Comparison of ENCODE assay signal across 14 cellular contexts in genomic region chr17:16377804-16378400, GRCh38. TPM values are rescaled to one million over a fixed set of nuclear protein-coding genes. Genes with fewer than 3 reads are reported as not detected.
A peak's percentile ranks its signal among the peaks of the same experiment; 100 is the strongest.
DNase-seq lines count a peak whose midpoint lies in the region; FAIRE-seq and TF ChIP-seq lines count a peak whose summit lies in the region.
"Had no signal": no experiment of that assay in that cellular context is flagged by ENCODE, and none has a peak within 500 bp of the region (broad histone marks: within the 10 kb centered on the region; RNA-seq: fewer than 3 reads in every experiment).

No MANE protein-coding gene starts in this region.

- H3K27me3 ChIP-seq in keratinocyte (ENCODE audit: control insufficient read depth, extremely low read depth, insufficient read depth, low read length) (no peaks in the 10 kb centered on the region), uterus (no peaks in the 10 kb centered on the region), A673 (replicated peaks; ENCODE audit: insufficient read depth, low read depth, low read length, poor library complexity) (no peaks in the 10 kb centered on the region)
- H3K27me3 ChIP-seq: right atrium auricular region had no signal

- H3K9me1 ChIP-seq in keratinocyte (ENCODE audit: control insufficient read depth, extremely low read depth, insufficient read depth, low read length) = no peaks in the 10 kb centered on the region

- H3K27ac ChIP-seq in keratinocyte (ENCODE audit: control insufficient read depth, insufficient read depth, low read length) (peak overlapping the region; percentile 77), skin epidermis (peak overlapping the region in 18 of 21 experiments; percentile 22 to 98 (median 78)), uterus (no peak overlapping the region), A673 (ENCODE audit: low read depth, low read length, poor library complexity, severe bottlenecking) (no peak overlapping the region)
- H3K27ac ChIP-seq: right atrium auricular region had no signal

- DNase-seq in HFFc6 = peak; percentile 18
- DNase-seq in MCF 10A (ENCODE audit: unreplicated experiment) = peak; percentile 74
- DNase-seq in keratinocyte (ENCODE audit: low read depth, low spot score) = no peak
- no peak for DNase-seq in uterus
- DNase-seq in SW480 (ENCODE audit: low spot score) = no peak
- DNase-seq in A673 (ENCODE audit: low spot score) = no peak
- no peak for DNase-seq in activated CD4-positive, CD25-positive, alpha-beta regulatory T cell (lab: John Stamatoyannopoulos, UW)
- DNase-seq: activated naive CD4-positive, alpha-beta T cell; DMS 273 treated with DMSO at 0.1 percent for 48 hours; SHP77 had no signal

- H3K27ac Mint-ChIP-seq in HFFc6 (no peak overlapping the region), MCF 10A (ENCODE audit: low read depth, unreplicated experiment) (peak overlapping the region; percentile 78)

- H3K9me3 ChIP-seq in keratinocyte (ENCODE audit: control insufficient read depth, low read depth, low read length) (no peaks in the 10 kb centered on the region), uterus (no peaks in the 10 kb centered on the region), A673 (ENCODE audit: low read depth, low read length, poor library complexity, severe bottlenecking) (no peaks in the 10 kb centered on the region)
- H3K9me3 ChIP-seq: right atrium auricular region had no signal

- no peak for TF ChIP-seq CTCF in HFFc6 (IDR thresholded peaks at IDR 0.05)
- no peak for TF ChIP-seq CTCF in MCF 10A (IDR thresholded peaks at IDR 0.05; ENCODE audit: unreplicated experiment)
- no peak for TF ChIP-seq CTCF in keratinocyte (optimal IDR thresholded peaks at IDR 0.05 in 1 of 3, IDR thresholded peaks at IDR 0.05 in 1 of 3, conservative IDR thresholded peaks at IDR 0.05 in 1 of 3; ENCODE audit: extremely low read depth in 1 of 3, insufficient read depth in 2 of 3, low read length in 3 of 3)
- TF ChIP-seq CTCF in uterus (IDR thresholded peaks at IDR 0.05) = no peak
- TF ChIP-seq CTCF in A673 (conservative IDR thresholded peaks at IDR 0.05; ENCODE audit: low read depth, low read length) = no peak

- H3K4me1 ChIP-seq in keratinocyte (ENCODE audit: control insufficient read depth, extremely low read depth, insufficient read depth, low read length) = peaks cover 20% of the 10 kb centered on the region
- peaks cover 0 to 6% of the 10 kb centered on the region in 2 donors for H3K4me1 ChIP-seq in uterus
- H3K4me1 ChIP-seq in A673 (ENCODE audit: insufficient read depth, low read length, poor library complexity, severe bottlenecking) = peaks cover 4% of the 10 kb centered on the region

- peak overlapping the region; percentile 60 for H3K4me2 ChIP-seq in keratinocyte (ENCODE audit: control insufficient read depth, extremely low read depth, insufficient read depth, low read depth, low read length)

- H3K36me3 ChIP-seq in keratinocyte (ENCODE audit: control insufficient read depth in 2 of 2, extremely low read depth in 1 of 2, insufficient read depth in 2 of 2, low read length in 2 of 2) = peaks cover 2 to 6% of the 10 kb centered on the region in 2 experiments
- H3K36me3 ChIP-seq in uterus = no peaks in the 10 kb centered on the region
- peaks cover 13% of the 10 kb centered on the region for H3K36me3 ChIP-seq in A673 (ENCODE audit: insufficient read depth, low read length, poor library complexity, severe bottlenecking)

- peak overlapping the region; percentile 54 for H3K9ac ChIP-seq in keratinocyte (ENCODE audit: control insufficient read depth, extremely low read depth, insufficient read depth, low read length)

- H3K36me3 Mint-ChIP-seq in HFFc6 (ENCODE audit: low read depth) (peaks cover 18% of the 10 kb centered on the region), MCF 10A (ENCODE audit: insufficient read depth, unreplicated experiment) (peaks cover 25% of the 10 kb centered on the region)
- H3K36me3 Mint-ChIP-seq: IgD-negative memory B cell had no signal

- peaks cover 19% of the 10 kb centered on the region for H3K79me2 ChIP-seq in keratinocyte (ENCODE audit: control insufficient read depth, insufficient read depth, low read length)

- H3K9me3 Mint-ChIP-seq in HFFc6 (no peaks in the 10 kb centered on the region; the same call in 1 of the 2 replicates), MCF 10A (ENCODE audit: unreplicated experiment) (no peaks in the 10 kb centered on the region)

- POLR2A ChIA-PET in MCF 10A (lab: Yijun Ruan, JAX) = interaction anchor here (0.5 to 7.7 kb wide), 21 partner anchors 8 to 1459 kb away, joined by 3 to 238 read pairs (median 4); partner anchors contain the start of genes CENPV, NCOR1, PIGL and SREBF1
- POLR2A ChIA-PET in A673 (lab: Charles Lee; ENCODE audit: low non-redundant PET) = no interaction called here

- peaks cover 5% of the 10 kb centered on the region for H3K27me3 Mint-ChIP-seq in HFFc6 (ENCODE audit: insufficient read depth)
- H3K27me3 Mint-ChIP-seq in MCF 10A (ENCODE audit: insufficient read depth, unreplicated experiment) = no peaks in the 10 kb centered on the region

- TF ChIP-seq POLR2A in uterus (IDR thresholded peaks at IDR 0.05) = no peak

- FAIRE-seq in keratinocyte (lab: Jason Lieb, UNC) = no peak
- FAIRE-seq: endometrium had no signal

- dilution Hi-C loops in keratinocyte (cut with MboI; ENCODE audit: extremely low pct_ligation_motif_present, low sequenced_read_pairs) = no loop called here

- H3K4me3 ChIP-seq in keratinocyte (ENCODE audit: control insufficient read depth in 2 of 3, extremely low read depth in 1 of 3, insufficient read depth in 2 of 3, low read depth in 1 of 3, low read length in 3 of 3) (no peak overlapping the region), skin epidermis (no peak overlapping the region), uterus (no peak overlapping the region), A673 (ENCODE audit: low read depth, low read length, poor library complexity, severe bottlenecking) (no peak overlapping the region)
- H3K4me3 ChIP-seq: right atrium auricular region had no signal

- CTCF ChIA-PET in MCF 10A (lab: Yijun Ruan, JAX) (interaction anchor here (1.2 to 8.0 kb wide), 2 partner anchors 14 to 28 kb away, joined by 3 to 64 read pairs; no protein-coding TSS in a partner anchor), A673 (lab: Charles Lee) (no interaction called here)

- BruUV-seq in MCF 10A (replicated peaks; lab: Mats Ljungman, UMichigan) = no TSS peak
- BruUV-seq in A673 (replicated peaks; lab: Mats Ljungman, UMichigan) = no TSS peak

- H3K4me1 Mint-ChIP-seq in HFFc6 (ENCODE audit: low read depth) (peaks cover 22% of the 10 kb centered on the region), MCF 10A (ENCODE audit: insufficient read depth, unreplicated experiment) (peaks cover 35% of the 10 kb centered on the region)

- intact Hi-C loops in MCF 10A (cut with micrococcal nuclease) (no loop called here), uterus (cut with DNase I; ENCODE audit: low total_unique reads) (no loop called here), A673 (cut with micrococcal nuclease; ENCODE audit: unreplicated experiment) (no loop called here)

- H4K20me1 ChIP-seq in keratinocyte (ENCODE audit: control insufficient read depth, extremely low read depth, insufficient read depth, low read length) = peaks cover 6% of the 10 kb centered on the region

- H3K4me3 Mint-ChIP-seq in HFFc6 (no peak overlapping the region), MCF 10A (ENCODE audit: unreplicated experiment) (peak overlapping the region; percentile 3)

- H2AFZ ChIP-seq in keratinocyte (ENCODE audit: control insufficient read depth, low read length) = no peak overlapping the region

RNA-seq across cellular contexts. Expression of gene UBB, which starts 3.0 kb away (rescaled TPM):
- 1,000 to 10,000 TPM; 1,553 to 1,785 (median 1,678) TPM for total RNA-seq in HFFc6 (2021; fragmentation: NEBNext Ultra II Directional; extraction: Animal tissue kit (Norgen Biotek cat#: 25700))
- total RNA-seq in MCF 10A (2022) (626 and 729 TPM in 2 replicates), uterus (1,000 to 10,000 TPM in 1 of 4 donors, 100 to 1,000 TPM in 3; 535 to 1,039 (median 667) TPM), A673 (2021) (2,497 and 2,658 TPM in 2 replicates)
- 533 to 846 TPM (median 762 TPM) in 3 replicates for polyA plus RNA-seq in keratinocyte
- 1,565 TPM for polyA plus RNA-seq in keratinocyte (2011; ENCODE audit: low read depth)
- 801 and 945 TPM in 2 replicates for polyA plus RNA-seq in keratinocyte (2011; cell fraction: cytosol; rRNA removed)
- 771 and 944 TPM in 2 replicates for polyA plus RNA-seq in keratinocyte (2011; cell fraction: nucleus; rRNA removed)
- polyA plus RNA-seq in keratinocyte (2012; ENCODE audit: low replicate concordance) = 1,038 and 1,360 TPM in 2 replicates
- 792 to 880 TPM (median 870 TPM) in 3 replicates for polyA minus RNA-seq in keratinocyte
- polyA minus RNA-seq in keratinocyte (2011; cell fraction: cytosol; rRNA and poly(A)+ RNA removed) = 525 TPM
- polyA minus RNA-seq in keratinocyte (2011; cell fraction: nucleus; rRNA and poly(A)+ RNA removed) = 230 and 326 TPM in 2 replicates

RNA-seq across cellular contexts. Expression of gene CENPV, which starts 24.6 kb away (rescaled TPM):
- total RNA-seq in HFFc6 (2021; fragmentation: NEBNext Ultra II Directional; extraction: Animal tissue kit (Norgen Biotek cat#: 25700)) = 10 to 100 TPM; 12.2 to 22.4 (median 15.2) TPM
- total RNA-seq in MCF 10A (2022) (22.4 and 27.7 TPM in 2 replicates), uterus (10 to 100 TPM; 35.5 to 74.4 (median 53.5) TPM), A673 (2021) (147 and 166 TPM in 2 replicates)
- polyA plus RNA-seq in keratinocyte = 0.58 to 1.7 TPM (median 1.5 TPM) in 3 replicates
- polyA plus RNA-seq in keratinocyte (2011; ENCODE audit: low read depth) = not detected
- polyA plus RNA-seq in keratinocyte (2011; cell fraction: cytosol; rRNA removed) = 0.77 and 1.3 TPM in 2 replicates
- polyA plus RNA-seq in keratinocyte (2011; cell fraction: nucleus; rRNA removed) = 0.44 and 0.76 TPM in 2 replicates
- 1.5 and 2.7 TPM in 2 replicates for polyA plus RNA-seq in keratinocyte (2012; ENCODE audit: low replicate concordance)
- 0.20 to 2.4 TPM in 2 of 3 replicates, not detected in the other for polyA minus RNA-seq in keratinocyte
- not detected for polyA minus RNA-seq in keratinocyte (2011; cell fraction: cytosol; rRNA and poly(A)+ RNA removed)
- polyA minus RNA-seq in keratinocyte (2011; cell fraction: nucleus; rRNA and poly(A)+ RNA removed) = 1.6 TPM in 1 of 2 replicates, not detected in the other

RNA-seq across cellular contexts. Expression of gene TRPV2, which starts 37.5 kb away (rescaled TPM):
- total RNA-seq in HFFc6 (2021; fragmentation: NEBNext Ultra II Directional; extraction: Animal tissue kit (Norgen Biotek cat#: 25700)) = 10 to 100 TPM in 4 of 6 experiments, 1 to 10 TPM in 2; 2.9 to 19.5 (median 18.1) TPM
- total RNA-seq in MCF 10A (2022) (not detected in 2 replicates), uterus (10 to 100 TPM in 2 of 4 donors, 1 to 10 TPM in 2; 6.2 to 26.2 (median 12.9) TPM), A673 (2021) (not detected in 2 replicates)
- polyA plus RNA-seq in keratinocyte = 0.05 to 0.09 TPM (median 0.09 TPM) in 3 replicates
- not detected for polyA plus RNA-seq in keratinocyte (2011; ENCODE audit: low read depth)
- 0.18 and 0.32 TPM in 2 replicates for polyA plus RNA-seq in keratinocyte (2011; cell fraction: cytosol; rRNA removed)
- polyA plus RNA-seq in keratinocyte (2011; cell fraction: nucleus; rRNA removed) = 0.31 and 0.56 TPM in 2 replicates
- polyA plus RNA-seq in keratinocyte (2012; ENCODE audit: low replicate concordance) = 0.49 TPM in 1 of 2 replicates, not detected in the other
- 0.49 to 0.64 TPM in 2 of 3 replicates, not detected in the other for polyA minus RNA-seq in keratinocyte
- polyA minus RNA-seq in keratinocyte (2011; cell fraction: cytosol; rRNA and poly(A)+ RNA removed) = not detected
- not detected in 2 replicates for polyA minus RNA-seq in keratinocyte (2011; cell fraction: nucleus; rRNA and poly(A)+ RNA removed)

Comparison
In these comparisons a context has a peak if more than half of its experiments do, and no peak if none do; other contexts are left out.
1. DNase-seq: peak in HFFc6 (single experiment) and MCF 10A (single experiment); none in keratinocyte (single experiment), uterus (0 of 2), SW480 (single experiment), A673 (single experiment) and activated CD4-positive, CD25-positive, alpha-beta regulatory T cell (0 of 4).
2. H3K27ac ChIP-seq: peak in keratinocyte (single experiment) and skin epidermis (18 of 21); none in uterus (0 of 2) and A673 (single experiment).